1 cellular context compared by ENCODE assay signal in the genomic region with DNA sequence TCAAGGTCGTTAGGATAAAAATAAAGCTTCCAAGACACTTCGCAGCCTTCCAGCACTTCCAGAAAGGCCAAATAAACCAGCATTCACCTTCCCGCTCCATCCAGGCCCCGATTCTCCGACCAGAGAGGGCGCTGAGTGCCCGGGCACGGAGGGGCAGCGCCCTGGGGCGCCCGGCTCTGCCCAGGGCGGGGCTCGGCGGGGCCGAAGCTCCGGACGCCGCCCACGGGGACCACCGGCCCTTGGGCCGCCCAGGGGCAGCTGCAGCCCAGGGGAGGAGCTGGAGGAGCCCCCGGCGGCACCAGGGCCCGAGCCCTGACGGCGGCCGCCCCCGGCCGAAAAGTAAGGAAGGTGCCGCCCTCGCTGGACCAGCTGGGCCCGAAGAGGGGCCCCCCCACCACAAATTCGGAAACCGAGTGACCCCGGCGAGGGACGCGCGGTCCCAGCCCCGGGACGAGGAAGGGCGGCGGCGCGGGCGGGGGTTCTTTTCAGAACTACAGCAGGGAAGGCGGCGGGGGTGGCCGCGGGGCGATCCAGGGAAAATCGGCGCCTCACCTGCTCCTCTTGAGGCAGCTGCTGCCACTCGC.
TF ChIP-seq lines count a peak whose summit lies in the region.

No MANE protein-coding gene starts in this region.

TF ChIP-seq in GM12878, 131 proteins besides CTCF, POLR2A, EP300 and RAD21 (continued from another document and continues in another):
- TF ChIP-seq, protein P1, sequence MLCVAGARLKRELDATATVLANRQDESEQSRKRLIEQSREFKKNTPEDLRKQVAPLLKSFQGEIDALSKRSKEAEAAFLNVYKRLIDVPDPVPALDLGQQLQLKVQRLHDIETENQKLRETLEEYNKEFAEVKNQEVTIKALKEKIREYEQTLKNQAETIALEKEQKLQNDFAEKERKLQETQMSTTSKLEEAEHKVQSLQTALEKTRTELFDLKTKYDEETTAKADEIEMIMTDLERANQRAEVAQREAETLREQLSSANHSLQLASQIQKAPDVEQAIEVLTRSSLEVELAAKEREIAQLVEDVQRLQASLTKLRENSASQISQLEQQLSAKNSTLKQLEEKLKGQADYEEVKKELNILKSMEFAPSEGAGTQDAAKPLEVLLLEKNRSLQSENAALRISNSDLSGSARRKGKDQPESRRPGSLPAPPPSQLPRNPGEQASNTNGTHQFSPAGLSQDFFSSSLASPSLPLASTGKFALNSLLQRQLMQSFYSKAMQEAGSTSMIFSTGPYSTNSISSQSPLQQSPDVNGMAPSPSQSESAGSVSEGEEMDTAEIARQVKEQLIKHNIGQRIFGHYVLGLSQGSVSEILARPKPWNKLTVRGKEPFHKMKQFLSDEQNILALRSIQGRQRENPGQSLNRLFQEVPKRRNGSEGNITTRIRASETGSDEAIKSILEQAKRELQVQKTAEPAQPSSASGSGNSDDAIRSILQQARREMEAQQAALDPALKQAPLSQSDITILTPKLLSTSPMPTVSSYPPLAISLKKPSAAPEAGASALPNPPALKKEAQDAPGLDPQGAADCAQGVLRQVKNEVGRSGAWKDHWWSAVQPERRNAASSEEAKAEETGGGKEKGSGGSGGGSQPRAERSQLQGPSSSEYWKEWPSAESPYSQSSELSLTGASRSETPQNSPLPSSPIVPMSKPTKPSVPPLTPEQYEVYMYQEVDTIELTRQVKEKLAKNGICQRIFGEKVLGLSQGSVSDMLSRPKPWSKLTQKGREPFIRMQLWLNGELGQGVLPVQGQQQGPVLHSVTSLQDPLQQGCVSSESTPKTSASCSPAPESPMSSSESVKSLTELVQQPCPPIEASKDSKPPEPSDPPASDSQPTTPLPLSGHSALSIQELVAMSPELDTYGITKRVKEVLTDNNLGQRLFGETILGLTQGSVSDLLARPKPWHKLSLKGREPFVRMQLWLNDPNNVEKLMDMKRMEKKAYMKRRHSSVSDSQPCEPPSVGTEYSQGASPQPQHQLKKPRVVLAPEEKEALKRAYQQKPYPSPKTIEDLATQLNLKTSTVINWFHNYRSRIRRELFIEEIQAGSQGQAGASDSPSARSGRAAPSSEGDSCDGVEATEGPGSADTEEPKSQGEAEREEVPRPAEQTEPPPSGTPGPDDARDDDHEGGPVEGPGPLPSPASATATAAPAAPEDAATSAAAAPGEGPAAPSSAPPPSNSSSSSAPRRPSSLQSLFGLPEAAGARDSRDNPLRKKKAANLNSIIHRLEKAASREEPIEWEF (IDR thresholded peaks at IDR 0.05; ENCODE audit: insufficient replicate concordance, low read depth, low read length), result no peak
- TF ChIP-seq CEBPB (IDR thresholded peaks at IDR 0.05; ENCODE audit: borderline replicate concordance in 1 of 2, low read depth in 2 of 2, low read length in 2 of 2) (no peak), WRNIP1 (IDR thresholded peaks at IDR 0.05; ENCODE audit: borderline replicate concordance, low read depth, low read length) (no peak), NFIC (IDR thresholded peaks at IDR 0.05; ENCODE audit: low read depth, low read length) (no peak), SUPT20H (IDR thresholded peaks at IDR 0.05; ENCODE audit: borderline replicate concordance, control insufficient read depth, low read depth, low read length) (no peak), NFXL1 (IDR thresholded peaks at IDR 0.05; ENCODE audit: borderline replicate concordance) (no peak), RUNX3 (IDR thresholded peaks at IDR 0.05; ENCODE audit: low read length) (no peak), LARP7 (IDR thresholded peaks at IDR 0.05) (peak; percentile 87), ZBED1 (IDR thresholded peaks at IDR 0.05; ENCODE audit: borderline replicate concordance) (no peak), SMAD5 (IDR thresholded peaks at IDR 0.05; ENCODE audit: low read depth) (no peak), EZH2 (IDR thresholded peaks at IDR 0.05; ENCODE audit: borderline replicate concordance, control insufficient read depth, low read depth, low read length) (no peak), MEF2B (IDR thresholded peaks at IDR 0.05; ENCODE audit: partially characterized antibody, poor library complexity, severe bottlenecking) (no peak), JUND (IDR thresholded peaks at IDR 0.05; ENCODE audit: low read depth, low read length) (no peak), SMAD1 (IDR thresholded peaks at IDR 0.05; ENCODE audit: low read depth, partially characterized antibody) (no peak), IKZF1 (conservative IDR thresholded peaks at IDR 0.05) (no peak; the same call in 1 of the 2 replicates), SMC3 (IDR thresholded peaks at IDR 0.05; ENCODE audit: borderline replicate concordance, low read length) (no peak; the same call in 1 of the 2 replicates), NR2C2 (IDR thresholded peaks at IDR 0.05; ENCODE audit: borderline replicate concordance, control insufficient read depth, insufficient read length, low read depth) (no peak), TCF3 (IDR thresholded peaks at IDR 0.05; ENCODE audit: borderline replicate concordance, insufficient read depth, low read depth, low read length) (no peak), SMARCA5 (IDR thresholded peaks at IDR 0.05) (peak; percentile 86), TBL1XR1 (IDR thresholded peaks at IDR 0.05; ENCODE audit: low read depth, low read length) (no peak)
- TF ChIP-seq, protein P2, sequence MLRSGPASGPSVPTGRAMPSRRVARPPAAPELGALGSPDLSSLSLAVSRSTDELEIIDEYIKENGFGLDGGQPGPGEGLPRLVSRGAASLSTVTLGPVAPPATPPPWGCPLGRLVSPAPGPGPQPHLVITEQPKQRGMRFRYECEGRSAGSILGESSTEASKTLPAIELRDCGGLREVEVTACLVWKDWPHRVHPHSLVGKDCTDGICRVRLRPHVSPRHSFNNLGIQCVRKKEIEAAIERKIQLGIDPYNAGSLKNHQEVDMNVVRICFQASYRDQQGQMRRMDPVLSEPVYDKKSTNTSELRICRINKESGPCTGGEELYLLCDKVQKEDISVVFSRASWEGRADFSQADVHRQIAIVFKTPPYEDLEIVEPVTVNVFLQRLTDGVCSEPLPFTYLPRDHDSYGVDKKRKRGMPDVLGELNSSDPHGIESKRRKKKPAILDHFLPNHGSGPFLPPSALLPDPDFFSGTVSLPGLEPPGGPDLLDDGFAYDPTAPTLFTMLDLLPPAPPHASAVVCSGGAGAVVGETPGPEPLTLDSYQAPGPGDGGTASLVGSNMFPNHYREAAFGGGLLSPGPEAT (IDR thresholded peaks at IDR 0.05; ENCODE audit: low read depth), result no peak
- TF ChIP-seq, protein P3, sequence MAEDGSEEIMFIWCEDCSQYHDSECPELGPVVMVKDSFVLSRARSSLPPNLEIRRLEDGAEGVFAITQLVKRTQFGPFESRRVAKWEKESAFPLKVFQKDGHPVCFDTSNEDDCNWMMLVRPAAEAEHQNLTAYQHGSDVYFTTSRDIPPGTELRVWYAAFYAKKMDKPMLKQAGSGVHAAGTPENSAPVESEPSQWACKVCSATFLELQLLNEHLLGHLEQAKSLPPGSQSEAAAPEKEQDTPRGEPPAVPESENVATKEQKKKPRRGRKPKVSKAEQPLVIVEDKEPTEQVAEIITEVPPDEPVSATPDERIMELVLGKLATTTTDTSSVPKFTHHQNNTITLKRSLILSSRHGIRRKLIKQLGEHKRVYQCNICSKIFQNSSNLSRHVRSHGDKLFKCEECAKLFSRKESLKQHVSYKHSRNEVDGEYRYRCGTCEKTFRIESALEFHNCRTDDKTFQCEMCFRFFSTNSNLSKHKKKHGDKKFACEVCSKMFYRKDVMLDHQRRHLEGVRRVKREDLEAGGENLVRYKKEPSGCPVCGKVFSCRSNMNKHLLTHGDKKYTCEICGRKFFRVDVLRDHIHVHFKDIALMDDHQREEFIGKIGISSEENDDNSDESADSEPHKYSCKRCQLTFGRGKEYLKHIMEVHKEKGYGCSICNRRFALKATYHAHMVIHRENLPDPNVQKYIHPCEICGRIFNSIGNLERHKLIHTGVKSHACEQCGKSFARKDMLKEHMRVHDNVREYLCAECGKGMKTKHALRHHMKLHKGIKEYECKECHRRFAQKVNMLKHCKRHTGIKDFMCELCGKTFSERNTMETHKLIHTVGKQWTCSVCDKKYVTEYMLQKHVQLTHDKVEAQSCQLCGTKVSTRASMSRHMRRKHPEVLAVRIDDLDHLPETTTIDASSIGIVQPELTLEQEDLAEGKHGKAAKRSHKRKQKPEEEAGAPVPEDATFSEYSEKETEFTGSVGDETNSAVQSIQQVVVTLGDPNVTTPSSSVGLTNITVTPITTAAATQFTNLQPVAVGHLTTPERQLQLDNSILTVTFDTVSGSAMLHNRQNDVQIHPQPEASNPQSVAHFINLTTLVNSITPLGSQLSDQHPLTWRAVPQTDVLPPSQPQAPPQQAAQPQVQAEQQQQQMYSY (CRISPR knock-in tag; IDR thresholded peaks at IDR 0.05), result no peak
- TF ChIP-seq, protein P4, sequence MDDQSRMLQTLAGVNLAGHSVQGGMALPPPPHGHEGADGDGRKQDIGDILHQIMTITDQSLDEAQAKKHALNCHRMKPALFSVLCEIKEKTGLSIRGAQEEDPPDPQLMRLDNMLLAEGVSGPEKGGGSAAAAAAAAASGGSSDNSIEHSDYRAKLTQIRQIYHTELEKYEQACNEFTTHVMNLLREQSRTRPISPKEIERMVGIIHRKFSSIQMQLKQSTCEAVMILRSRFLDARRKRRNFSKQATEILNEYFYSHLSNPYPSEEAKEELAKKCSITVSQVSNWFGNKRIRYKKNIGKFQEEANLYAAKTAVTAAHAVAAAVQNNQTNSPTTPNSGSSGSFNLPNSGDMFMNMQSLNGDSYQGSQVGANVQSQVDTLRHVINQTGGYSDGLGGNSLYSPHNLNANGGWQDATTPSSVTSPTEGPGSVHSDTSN (IDR thresholded peaks at IDR 0.05; ENCODE audit: insufficient replicate concordance, low read depth, low read length), result no peak
- TF ChIP-seq, protein P5, sequence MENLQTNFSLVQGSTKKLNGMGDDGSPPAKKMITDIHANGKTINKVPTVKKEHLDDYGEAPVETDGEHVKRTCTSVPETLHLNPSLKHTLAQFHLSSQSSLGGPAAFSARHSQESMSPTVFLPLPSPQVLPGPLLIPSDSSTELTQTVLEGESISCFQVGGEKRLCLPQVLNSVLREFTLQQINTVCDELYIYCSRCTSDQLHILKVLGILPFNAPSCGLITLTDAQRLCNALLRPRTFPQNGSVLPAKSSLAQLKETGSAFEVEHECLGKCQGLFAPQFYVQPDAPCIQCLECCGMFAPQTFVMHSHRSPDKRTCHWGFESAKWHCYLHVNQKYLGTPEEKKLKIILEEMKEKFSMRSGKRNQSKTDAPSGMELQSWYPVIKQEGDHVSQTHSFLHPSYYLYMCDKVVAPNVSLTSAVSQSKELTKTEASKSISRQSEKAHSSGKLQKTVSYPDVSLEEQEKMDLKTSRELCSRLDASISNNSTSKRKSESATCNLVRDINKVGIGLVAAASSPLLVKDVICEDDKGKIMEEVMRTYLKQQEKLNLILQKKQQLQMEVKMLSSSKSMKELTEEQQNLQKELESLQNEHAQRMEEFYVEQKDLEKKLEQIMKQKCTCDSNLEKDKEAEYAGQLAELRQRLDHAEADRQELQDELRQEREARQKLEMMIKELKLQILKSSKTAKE (IDR thresholded peaks at IDR 0.05; ENCODE audit: low read depth, poor library complexity, severe bottlenecking), result no peak
- TF ChIP-seq, protein P6, sequence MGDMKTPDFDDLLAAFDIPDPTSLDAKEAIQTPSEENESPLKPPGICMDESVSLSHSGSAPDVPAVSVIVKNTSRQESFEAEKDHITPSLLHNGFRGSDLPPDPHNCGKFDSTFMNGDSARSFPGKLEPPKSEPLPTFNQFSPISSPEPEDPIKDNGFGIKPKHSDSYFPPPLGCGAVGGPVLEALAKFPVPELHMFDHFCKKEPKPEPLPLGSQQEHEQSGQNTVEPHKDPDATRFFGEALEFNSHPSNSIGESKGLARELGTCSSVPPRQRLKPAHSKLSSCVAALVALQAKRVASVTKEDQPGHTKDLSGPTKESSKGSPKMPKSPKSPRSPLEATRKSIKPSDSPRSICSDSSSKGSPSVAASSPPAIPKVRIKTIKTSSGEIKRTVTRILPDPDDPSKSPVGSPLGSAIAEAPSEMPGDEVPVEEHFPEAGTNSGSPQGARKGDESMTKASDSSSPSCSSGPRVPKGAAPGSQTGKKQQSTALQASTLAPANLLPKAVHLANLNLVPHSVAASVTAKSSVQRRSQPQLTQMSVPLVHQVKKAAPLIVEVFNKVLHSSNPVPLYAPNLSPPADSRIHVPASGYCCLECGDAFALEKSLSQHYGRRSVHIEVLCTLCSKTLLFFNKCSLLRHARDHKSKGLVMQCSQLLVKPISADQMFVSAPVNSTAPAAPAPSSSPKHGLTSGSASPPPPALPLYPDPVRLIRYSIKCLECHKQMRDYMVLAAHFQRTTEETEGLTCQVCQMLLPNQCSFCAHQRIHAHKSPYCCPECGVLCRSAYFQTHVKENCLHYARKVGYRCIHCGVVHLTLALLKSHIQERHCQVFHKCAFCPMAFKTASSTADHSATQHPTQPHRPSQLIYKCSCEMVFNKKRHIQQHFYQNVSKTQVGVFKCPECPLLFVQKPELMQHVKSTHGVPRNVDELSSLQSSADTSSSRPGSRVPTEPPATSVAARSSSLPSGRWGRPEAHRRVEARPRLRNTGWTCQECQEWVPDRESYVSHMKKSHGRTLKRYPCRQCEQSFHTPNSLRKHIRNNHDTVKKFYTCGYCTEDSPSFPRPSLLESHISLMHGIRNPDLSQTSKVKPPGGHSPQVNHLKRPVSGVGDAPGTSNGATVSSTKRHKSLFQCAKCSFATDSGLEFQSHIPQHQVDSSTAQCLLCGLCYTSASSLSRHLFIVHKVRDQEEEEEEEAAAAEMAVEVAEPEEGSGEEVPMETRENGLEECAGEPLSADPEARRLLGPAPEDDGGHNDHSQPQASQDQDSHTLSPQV (IDR thresholded peaks at IDR 0.05), result 0 out of 2 replicates have a peak, but pooled peaks have one; percentile 51
- TF ChIP-seq, protein P7, sequence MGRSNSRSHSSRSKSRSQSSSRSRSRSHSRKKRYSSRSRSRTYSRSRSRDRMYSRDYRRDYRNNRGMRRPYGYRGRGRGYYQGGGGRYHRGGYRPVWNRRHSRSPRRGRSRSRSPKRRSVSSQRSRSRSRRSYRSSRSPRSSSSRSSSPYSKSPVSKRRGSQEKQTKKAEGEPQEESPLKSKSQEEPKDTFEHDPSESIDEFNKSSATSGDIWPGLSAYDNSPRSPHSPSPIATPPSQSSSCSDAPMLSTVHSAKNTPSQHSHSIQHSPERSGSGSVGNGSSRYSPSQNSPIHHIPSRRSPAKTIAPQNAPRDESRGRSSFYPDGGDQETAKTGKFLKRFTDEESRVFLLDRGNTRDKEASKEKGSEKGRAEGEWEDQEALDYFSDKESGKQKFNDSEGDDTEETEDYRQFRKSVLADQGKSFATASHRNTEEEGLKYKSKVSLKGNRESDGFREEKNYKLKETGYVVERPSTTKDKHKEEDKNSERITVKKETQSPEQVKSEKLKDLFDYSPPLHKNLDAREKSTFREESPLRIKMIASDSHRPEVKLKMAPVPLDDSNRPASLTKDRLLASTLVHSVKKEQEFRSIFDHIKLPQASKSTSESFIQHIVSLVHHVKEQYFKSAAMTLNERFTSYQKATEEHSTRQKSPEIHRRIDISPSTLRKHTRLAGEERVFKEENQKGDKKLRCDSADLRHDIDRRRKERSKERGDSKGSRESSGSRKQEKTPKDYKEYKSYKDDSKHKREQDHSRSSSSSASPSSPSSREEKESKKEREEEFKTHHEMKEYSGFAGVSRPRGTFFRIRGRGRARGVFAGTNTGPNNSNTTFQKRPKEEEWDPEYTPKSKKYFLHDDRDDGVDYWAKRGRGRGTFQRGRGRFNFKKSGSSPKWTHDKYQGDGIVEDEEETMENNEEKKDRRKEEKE (IDR thresholded peaks at IDR 0.05), result 0 out of 2 replicates have a peak, but pooled peaks have one; percentile 42
- TF ChIP-seq, protein P8, sequence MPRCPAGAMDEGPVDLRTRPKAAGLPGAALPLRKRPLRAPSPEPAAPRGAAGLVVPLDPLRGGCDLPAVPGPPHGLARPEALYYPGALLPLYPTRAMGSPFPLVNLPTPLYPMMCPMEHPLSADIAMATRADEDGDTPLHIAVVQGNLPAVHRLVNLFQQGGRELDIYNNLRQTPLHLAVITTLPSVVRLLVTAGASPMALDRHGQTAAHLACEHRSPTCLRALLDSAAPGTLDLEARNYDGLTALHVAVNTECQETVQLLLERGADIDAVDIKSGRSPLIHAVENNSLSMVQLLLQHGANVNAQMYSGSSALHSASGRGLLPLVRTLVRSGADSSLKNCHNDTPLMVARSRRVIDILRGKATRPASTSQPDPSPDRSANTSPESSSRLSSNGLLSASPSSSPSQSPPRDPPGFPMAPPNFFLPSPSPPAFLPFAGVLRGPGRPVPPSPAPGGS (IDR thresholded peaks at IDR 0.05; ENCODE audit: borderline replicate concordance, insufficient read depth, low read depth, low read length, poor library complexity, severe bottlenecking), result no peak
